Comparison of ENCODE assay signal across 1 cellular context in the genomic region with DNA sequence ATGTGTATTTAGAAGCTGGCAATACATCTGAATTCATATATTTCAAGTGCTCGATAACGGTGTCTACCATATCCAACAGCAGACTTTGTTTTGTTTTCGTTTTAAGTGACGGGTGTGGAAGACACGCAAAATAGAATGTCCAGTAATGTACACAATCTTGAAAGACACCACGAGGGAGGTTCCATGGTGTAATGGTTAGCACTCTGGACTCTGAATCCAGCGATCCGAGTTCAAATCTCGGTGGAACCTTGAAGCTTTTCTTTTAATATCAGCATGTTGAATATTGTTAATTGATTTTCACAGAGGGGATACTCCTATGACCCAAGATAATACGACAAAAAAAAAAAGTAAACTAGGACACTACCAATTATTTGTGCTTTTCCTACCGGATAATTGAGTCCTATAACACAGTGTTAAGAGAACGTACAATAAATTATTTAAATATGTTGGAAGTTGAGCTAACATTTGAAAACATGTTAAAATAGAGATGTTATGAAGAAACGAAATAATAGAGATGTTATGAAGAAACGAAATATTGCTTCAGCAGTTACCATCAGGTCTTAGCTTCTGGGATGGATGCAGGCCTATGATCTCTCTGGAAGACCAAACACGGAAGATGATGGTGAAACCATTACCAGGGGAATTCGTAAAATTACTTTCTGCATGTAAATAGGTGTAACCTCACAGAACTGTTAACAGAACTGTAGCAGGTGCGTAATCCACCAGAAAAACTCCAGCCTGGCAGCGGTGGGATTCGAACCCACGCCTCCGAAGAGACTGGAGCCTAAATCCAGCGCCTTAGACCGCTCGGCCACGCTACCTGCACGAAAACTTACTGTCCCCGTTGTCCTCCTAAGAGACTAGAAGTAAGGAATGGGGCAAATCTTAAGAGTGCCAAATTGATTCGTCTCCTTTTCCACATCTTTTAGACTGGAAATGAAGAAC.
TF ChIP-seq lines count a peak whose summit lies in the region.

No MANE protein-coding gene starts in this region.

TF ChIP-seq in endothelial cell of umbilical vein, 7 proteins besides CTCF, POLR2A, EP300 and RAD21:
- no peak for TF ChIP-seq POLR2AphosphoS5 (IDR thresholded peaks at IDR 0.05; ENCODE audit: insufficient read depth, low read depth, low read length)
- peak; percentile 34 for TF ChIP-seq GATA2 (IDR thresholded peaks at IDR 0.05; ENCODE audit: insufficient read depth, insufficient read length, low read depth, low read length)
- TF ChIP-seq, protein P1, sequence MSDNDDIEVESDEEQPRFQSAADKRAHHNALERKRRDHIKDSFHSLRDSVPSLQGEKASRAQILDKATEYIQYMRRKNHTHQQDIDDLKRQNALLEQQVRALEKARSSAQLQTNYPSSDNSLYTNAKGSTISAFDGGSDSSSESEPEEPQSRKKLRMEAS (IDR thresholded peaks at IDR 0.05; ENCODE audit: insufficient read depth, insufficient read length): no peak
